ENCODE assay signal across 21 cellular contexts in the genomic region with DNA sequence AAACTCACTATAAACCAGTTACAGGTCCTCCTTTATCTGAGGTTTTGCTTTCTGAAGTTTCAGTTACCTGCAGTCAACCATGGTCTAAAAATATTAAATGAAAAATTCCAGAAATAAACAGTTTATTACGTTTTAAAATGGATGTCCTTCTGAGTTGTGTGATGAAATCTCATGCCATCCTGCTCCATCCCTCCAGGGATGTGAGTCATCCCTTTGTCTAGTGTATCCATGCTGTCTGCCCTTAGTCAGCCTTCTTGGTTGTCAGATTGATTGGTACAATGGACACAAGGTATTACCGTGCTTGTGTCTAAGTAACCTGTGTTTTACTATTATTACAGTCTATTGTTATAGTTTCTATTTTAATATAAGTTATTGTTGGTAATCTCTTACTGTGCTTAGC.
A peak's percentile ranks its signal among the peaks of the same experiment; 100 is the strongest.
DNase-seq lines count a peak whose midpoint lies in the region; ATAC-seq and TF ChIP-seq lines count a peak whose summit lies in the region.
"Had no signal": no experiment of that assay in that cellular context is flagged by ENCODE, and none has a peak within 500 bp of the region (broad histone marks: within the 10 kb centered on the region; RNA-seq: fewer than 3 reads in every experiment).

No MANE protein-coding gene starts in this region.

- no peaks in the 10 kb centered on the region for H3K9me3 Mint-ChIP-seq in natural killer cell treated with Interleukin-12 subunit alpha and Interleukin-12 subunit beta and Interleukin-15 and Interleukin-18, amount 100 ng/mL, for 72 hours
- H3K9me3 Mint-ChIP-seq: mesothelial cell of epicardium, neural crest cell had no signal

- H3K4me3 Mint-ChIP-seq in natural killer cell treated with Interleukin-12 subunit alpha and Interleukin-12 subunit beta and Interleukin-15 and Interleukin-18, amount 100 ng/mL, for 72 hours = no peak overlapping the region
- H3K4me3 Mint-ChIP-seq: activated naive CD4-positive, alpha-beta T cell treated with anti-CD3 and anti-CD28 coated beads for 36 hours; CD8-positive, alpha-beta memory T cell; mesothelial cell of epicardium; neural crest cell had no signal

- DNase-seq in A172 (ENCODE audit: low spot score) (peak; percentile 57), HT1080 (ENCODE audit: low read depth) (peak; percentile 58), amniotic epithelial cell (ENCODE audit: low read depth) (peak; percentile 54), fibroblast of pulmonary artery (ENCODE audit: low read depth) (peak; percentile 10), iPS-NIHi11 (ENCODE audit: low spot score) (no peak)
- no peak for DNase-seq in activated effector memory CD4-positive, alpha-beta T cell treated with Interleukin-2 at 50 U/mL for 16 hours
- DNase-seq in natural killer cell treated with Interleukin-12 subunit alpha and Interleukin-12 subunit beta and Interleukin-15 and Interleukin-18, amount 100 ng/mL, for 72 hours (ENCODE audit: low spot score) = no peak
- DNase-seq: activated CD4-positive, alpha-beta T cell treated with anti-CD3 and anti-CD28 coated beads for 48 hours; activated naive CD4-positive, alpha-beta T cell treated with anti-CD3 and anti-CD28 coated beads for 36 hours; activated T-cell treated with anti-CD3 and anti-CD28 coated beads for 4 hours; CD8-positive, alpha-beta memory T cell; effector CD4-positive, alpha-beta T cell; NCI-H187; NCI-H524; stimulated activated CD4-positive, alpha-beta T cell treated with anti-CD3 and anti-CD28 coated beads, Interleukin-15, amount 100 ng/mL, for 24 hours; stimulated activated naive CD8-positive, alpha-beta T cell treated with anti-CD3 and anti-CD28 coated beads, Interleukin-15, Interleukin-2, amounts not matched to agents 100 U/mL and 50 U/mL, for 24 hours had no signal

- no peak overlapping the region for H3K27ac Mint-ChIP-seq in natural killer cell treated with Interleukin-12 subunit alpha and Interleukin-12 subunit beta and Interleukin-15 and Interleukin-18, amount 100 ng/mL, for 72 hours
- H3K27ac Mint-ChIP-seq: activated naive CD4-positive, alpha-beta T cell treated with anti-CD3 and anti-CD28 coated beads for 36 hours; mesothelial cell of epicardium had no signal

- no peak for ATAC-seq in natural killer cell treated with Interleukin-12 subunit alpha and Interleukin-12 subunit beta and Interleukin-15 and Interleukin-18, amount 100 ng/mL, for 72 hours
- no peak for ATAC-seq in HG03457 (IDR thresholded peaks at IDR 0.05; ENCODE audit: unreplicated experiment)
- ATAC-seq: stimulated activated naive CD8-positive, alpha-beta T cell treated with anti-CD3 and anti-CD28 coated beads, Interleukin-15, Interleukin-2, amounts not matched to agents 100 U/mL and 50 U/mL, for 24 hours had no signal

- H3K27me3 Mint-ChIP-seq in natural killer cell treated with Interleukin-12 subunit alpha and Interleukin-12 subunit beta and Interleukin-15 and Interleukin-18, amount 100 ng/mL, for 72 hours = peaks cover 0 to 16% of the 10 kb centered on the region in 2 donors

- no peaks in the 10 kb centered on the region for H3K4me1 Mint-ChIP-seq in natural killer cell treated with Interleukin-12 subunit alpha and Interleukin-12 subunit beta and Interleukin-15 and Interleukin-18, amount 100 ng/mL, for 72 hours (ENCODE audit: low read depth in 2 of 2)
- H3K4me1 Mint-ChIP-seq: CD8-positive, alpha-beta memory T cell; mesothelial cell of epicardium; neural crest cell had no signal

- H3K4me3 ChIP-seq in fibroblast of pulmonary artery (replicated peaks; ENCODE audit: low read depth, low read length) = no peak overlapping the region
- H3K4me3 ChIP-seq: cardiac muscle cell, SK-N-MC had no signal

- no peak for TF ChIP-seq CTCF in fibroblast of pulmonary artery (IDR thresholded peaks at IDR 0.05; ENCODE audit: low read length, missing control alignments)

- H3K36me3 Mint-ChIP-seq in natural killer cell treated with Interleukin-12 subunit alpha and Interleukin-12 subunit beta and Interleukin-15 and Interleukin-18, amount 100 ng/mL, for 72 hours = no peaks in the 10 kb centered on the region
- H3K36me3 Mint-ChIP-seq: CD8-positive, alpha-beta memory T cell; mesothelial cell of epicardium had no signal

Comparison
In these comparisons a context has a peak if more than half of its experiments do, and no peak if none do; other contexts are left out.
1. DNase-seq: peak in A172 (single experiment), HT1080 (single experiment), amniotic epithelial cell (single experiment) and fibroblast of pulmonary artery (single experiment); none in iPS-NIHi11 (single experiment), activated effector memory CD4-positive, alpha-beta T cell treated with Interleukin-2 at 50 U/mL for 16 hours (single experiment) and natural killer cell treated with Interleukin-12 subunit alpha and Interleukin-12 subunit beta and Interleukin-15 and Interleukin-18, amount 100 ng/mL, for 72 hours (single experiment).